ENCODE assay signal across 8 cellular contexts in genomic region chr3:9843715-9844438, GRCh38. TPM values are rescaled to one million over a fixed set of nuclear protein-coding genes. Genes with fewer than 3 reads are reported as not detected.
A peak's percentile ranks its signal among the peaks of the same experiment; 100 is the strongest.
DNase-seq lines count a peak whose midpoint lies in the region; ATAC-seq and TF ChIP-seq lines count a peak whose summit lies in the region.

Gene RPUSD3, minus strand, starts transcription at chr3:9844008. Its CDS starts 18 bp downstream, at chr3:9843990.

- no peaks in the 10 kb centered on the region for H3K9me3 ChIP-seq in testis

- peak; percentile 100 for DNase-seq in GM03348 (ENCODE audit: low spot score)
- DNase-seq in HEK293T (ENCODE audit: extremely low spot score): peak; percentile 100
- DNase-seq in NAMALWA (ENCODE audit: low spot score): peak; percentile 95
- DNase-seq in SKM-1 (lab: John Stamatoyannopoulos, UW; ENCODE audit: unreplicated experiment): peak; percentile 73
- peak; percentile 97 to 100 for DNase-seq in activated naive CD4-positive, alpha-beta T cell treated with anti-CD3 and anti-CD28 coated beads, Interleukin-2, amount 50 U/mL, for 72 hours (ENCODE audit: low spot score in 2 of 2)
- peak; percentile 75 for DNase-seq in glomerular endothelial cell (ENCODE audit: extremely low read depth, low read depth, low spot score)
- peak; percentile 99 for DNase-seq in omental fat pad (ENCODE audit: low spot score)
- peak; percentile 99 for DNase-seq in testis

- WGBS in testis, 2 donors: 1% methylated on average over 17 to 42 of the region's 42 CpGs

- CTCF ChIA-PET in HEK293T (lab: Yijun Ruan, JAX): interaction anchor here (1.1 kb wide), 1 partner anchor 88 kb away, joined by 6 read pairs; no protein-coding TSS in a partner anchor

- ATAC-seq in activated naive CD4-positive, alpha-beta T cell treated with anti-CD3 and anti-CD28 coated beads, Interleukin-2, amount 50 U/mL, for 72 hours: peak; percentile 97
- peak; percentile 98 for ATAC-seq in omental fat pad (ENCODE audit: low FRiP score)

- intact Hi-C loops in testis (cut with DNase I; ENCODE audit: low total_unique reads): no loop called here

- H3K27ac Mint-ChIP-seq in activated naive CD4-positive, alpha-beta T cell treated with anti-CD3 and anti-CD28 coated beads, Interleukin-2, amount 50 U/mL, for 72 hours: peak within 1 kb of the TSS; percentile 91 to 96

- no peaks in the 10 kb centered on the region for H3K9me3 Mint-ChIP-seq in activated naive CD4-positive, alpha-beta T cell treated with anti-CD3 and anti-CD28 coated beads, Interleukin-2, amount 50 U/mL, for 72 hours

- H3K36me3 Mint-ChIP-seq in activated naive CD4-positive, alpha-beta T cell treated with anti-CD3 and anti-CD28 coated beads, Interleukin-2, amount 50 U/mL, for 72 hours: peaks cover 24 to 28% of the 10 kb centered on the region in 2 donors

- H3K4me3 ChIP-seq in testis: peak within 1 kb of the TSS; percentile 59 to 77

- TF ChIP-seq POLR2A in testis (IDR thresholded peaks at IDR 0.05): peak; percentile 20

- peak within 1 kb of the TSS; percentile 16 to 53 for H3K27ac ChIP-seq in testis

- no peaks in the 10 kb centered on the region for H3K36me3 ChIP-seq in testis (ENCODE audit: low read depth, missing control alignments)

- no peaks in the 10 kb centered on the region for H3K27me3 ChIP-seq in testis

- POLR2A ChIA-PET in HEK293T (lab: Yijun Ruan, JAX): interaction anchor here (0.6 to 2.5 kb wide), 15 partner anchors 13 to 477 kb away, joined by 3 to 14 read pairs (median 4); partner anchors contain the start of genes ARPC4, CRELD1, EMC3 and FANCD2OS

- TF ChIP-seq CTCF in omental fat pad (IDR thresholded peaks at IDR 0.05): no peak
- no peak for TF ChIP-seq CTCF in testis (IDR thresholded peaks at IDR 0.05)

- peaks cover 3% of the 10 kb centered on the region for H3K4me1 ChIP-seq in testis

TF ChIP-seq in HEK293T, 16 proteins besides CTCF, POLR2A, EP300 and RAD21:
- TF ChIP-seq PKNOX1 (IDR thresholded peaks at IDR 0.05) (peak; percentile 100), L3MBTL2 (conservative IDR thresholded peaks at IDR 0.05) (peak; percentile 79), ARNT (IDR thresholded peaks at IDR 0.05) (no peak)

RNA-seq across cellular contexts. Expression of gene RPUSD3, which starts in this region (rescaled TPM):
- 10 to 100 TPM; 70.7 to 83.2 TPM for total RNA-seq in activated naive CD4-positive, alpha-beta T cell treated with anti-CD3 and anti-CD28 coated beads, Interleukin-2, amount 50 U/mL, for 72 hours
- total RNA-seq in glomerular endothelial cell (27.0 and 34.7 TPM in 2 replicates), omental fat pad (10 to 100 TPM; 18.4 to 44.9 (median 35.4) TPM), testis (10 to 100 TPM; 53.3 to 63.4 TPM)
- polyA plus RNA-seq in testis (ENCODE audit: insufficient read depth, low read depth, low replicate concordance): 124 TPM

Comparison
In these comparisons a context has a peak if more than half of its experiments do, and no peak if none do; other contexts are left out.
1. Peak in every context shown above with its lines: DNase-seq, ATAC-seq, H3K4me3 ChIP-seq and H3K27ac ChIP-seq.